ENCODE assay signal across 24 cellular contexts in the genomic region with DNA sequence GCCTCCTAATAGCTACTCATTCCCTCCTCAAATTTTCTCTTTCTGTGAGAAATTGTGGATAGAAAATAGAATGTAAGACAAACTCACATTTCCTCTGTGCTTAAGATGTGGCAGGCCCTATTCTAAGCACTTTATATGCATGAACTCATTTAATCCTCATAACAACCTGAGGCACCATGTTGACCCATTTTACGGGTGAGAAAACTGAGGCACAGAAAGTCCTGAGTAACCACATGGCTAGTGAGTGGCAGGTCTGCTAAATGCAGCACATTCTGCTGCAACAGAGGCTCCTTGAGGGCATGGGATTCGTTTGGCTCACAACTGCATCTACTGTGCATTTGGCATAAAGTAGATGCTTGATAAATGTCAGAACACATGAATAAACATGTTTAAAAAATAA. TPM values are rescaled to one million over a fixed set of nuclear protein-coding genes. Genes with fewer than 3 reads are reported as not detected.
DNase-seq lines count a peak whose midpoint lies in the region; ATAC-seq, FAIRE-seq and TF ChIP-seq lines count a peak whose summit lies in the region.
"Had no signal": no experiment of that assay in that cellular context is flagged by ENCODE, and none has a peak within 500 bp of the region (broad histone marks: within the 10 kb centered on the region; RNA-seq: fewer than 3 reads in every experiment).

No MANE protein-coding gene starts in this region.

- ATAC-seq in RWPE2 (ENCODE audit: low read depth) (no peak), GM19463 (IDR thresholded peaks at IDR 0.05; ENCODE audit: unreplicated experiment) (no peak), HG03521 (IDR thresholded peaks at IDR 0.05; ENCODE audit: unreplicated experiment) (no peak), SK-N-SH treated with all-trans-retinoic acid at 6 μM for 48 hours (no peak)
- ATAC-seq: activated CD8-positive, alpha-beta memory T cell treated with anti-CD3 and anti-CD28 coated beads, Interleukin-2, amount 10 ng/mL, durations not matched to agents 7 days and 5 days had no signal

- TF ChIP-seq POLR2A in endothelial cell of umbilical vein (IDR thresholded peaks at IDR 0.05; ENCODE audit: low read depth, low read length): no peak

- no peaks in the 10 kb centered on the region for H3K79me2 ChIP-seq in endothelial cell of umbilical vein (ENCODE audit: control insufficient read depth, insufficient read depth, low read length)

- dilution Hi-C loops in endothelial cell of umbilical vein (cut with MboI; ENCODE audit: extremely low pct_ligation_motif_present, low sequenced_read_pairs): no loop called here

- H3K36me3 ChIP-seq in RWPE2 (ENCODE audit: low read depth) (no peaks in the 10 kb centered on the region), endothelial cell of umbilical vein (ENCODE audit: control insufficient read depth in 2 of 2, extremely low read depth in 1 of 2, insufficient read depth in 2 of 2, low read length in 2 of 2) (no peaks in the 10 kb centered on the region)

- H3K9me3 ChIP-seq in RWPE2 (ENCODE audit: severe bottlenecking) (no peaks in the 10 kb centered on the region), endothelial cell of umbilical vein (replicated peaks; ENCODE audit: control insufficient read depth, insufficient read depth, low read length) (no peaks in the 10 kb centered on the region)

- H3K27ac Mint-ChIP-seq in T-helper 1 cell treated with Interleukin-12 subunit alpha and Interleukin-12 subunit beta and Interleukin-4 antibody, amounts not matched to agents 30 μg/mL and 1 μg/mL, for 36 hours: peak overlapping the region; percentile 87
- H3K27ac Mint-ChIP-seq: activated CD8-positive, alpha-beta memory T cell treated with anti-CD3 and anti-CD28 coated beads, Interleukin-2, amount 10 ng/mL, durations not matched to agents 7 days and 5 days; B cell had no signal

- no peak for TF ChIP-seq CTCF in RWPE2 (IDR thresholded peaks at IDR 0.05; ENCODE audit: poor library complexity, severe bottlenecking)
- no peak for TF ChIP-seq CTCF in endothelial cell of umbilical vein (IDR thresholded peaks at IDR 0.05; ENCODE audit: extremely low read depth in 1 of 2, insufficient read depth in 1 of 2, low read depth in 1 of 2, low read length in 2 of 2)

- no peak overlapping the region for H3K4me2 ChIP-seq in endothelial cell of umbilical vein (ENCODE audit: insufficient read depth, low read length)
- H3K4me2 ChIP-seq: KMS-11 had no signal

- H3K9me1 ChIP-seq in endothelial cell of umbilical vein (replicated peaks; ENCODE audit: control insufficient read depth, extremely low read depth, insufficient read depth, low read length): no peaks in the 10 kb centered on the region

- H3K4me3 ChIP-seq in RWPE2 (ENCODE audit: severe bottlenecking): no peak overlapping the region
- H3K4me3 ChIP-seq in endothelial cell of umbilical vein (replicated peaks in 1 of 3; ENCODE audit: insufficient read depth in 1 of 3, low read depth in 1 of 3, low read length in 3 of 3): no peak overlapping the region
- H3K4me3 ChIP-seq in skin epidermis: no peak overlapping the region

- no peaks in the 10 kb centered on the region for H3K36me3 Mint-ChIP-seq in T-helper 1 cell treated with Interleukin-12 subunit alpha and Interleukin-12 subunit beta and Interleukin-4 antibody, amounts not matched to agents 30 μg/mL and 1 μg/mL, for 36 hours (ENCODE audit: low read depth)
- H3K36me3 Mint-ChIP-seq: activated CD8-positive, alpha-beta memory T cell treated with anti-CD3 and anti-CD28 coated beads, Interleukin-2, amount 10 ng/mL, durations not matched to agents 7 days and 5 days had no signal

- H3K9me3 Mint-ChIP-seq in T-helper 1 cell treated with Interleukin-12 subunit alpha and Interleukin-12 subunit beta and Interleukin-4 antibody, amounts not matched to agents 30 μg/mL and 1 μg/mL, for 36 hours: no peaks in the 10 kb centered on the region

- H3K27me3 ChIP-seq in RWPE2 (ENCODE audit: insufficient read depth, poor library complexity, severe bottlenecking): no peaks in the 10 kb centered on the region
- H3K27me3 ChIP-seq in endothelial cell of umbilical vein (ENCODE audit: control insufficient read depth in 2 of 2, insufficient read depth in 2 of 2, low read length in 2 of 2): no peaks in the 10 kb centered on the region

- no peak for DNase-seq in T-helper 1 cell
- DNase-seq in RWPE2 (ENCODE audit: low spot score): no peak
- no peak for DNase-seq in endothelial cell of umbilical vein (ENCODE audit: low read depth, low spot score)
- DNase-seq: activated CD4-positive, CD25-positive, alpha-beta regulatory T cell treated with anti-CD3 and anti-CD28 coated beads, Interleukin-2, amount 50 U/mL, for 72 hours; activated CD8-positive, alpha-beta memory T cell treated with anti-CD3 and anti-CD28 coated beads, Interleukin-2, amount 10 ng/mL, durations not matched to agents 7 days and 5 days; activated gamma-delta T cell; NCI-H1092; NCI-H510A treated with DMSO at 0.1 percent for 48 hours; posterior cingulate gyrus; SIG-M5; stimulated activated CD4-positive, alpha-beta T cell treated with anti-CD3 and anti-CD28 coated beads, Interleukin-4, amount 100 ng/mL, for 1 hour; T-helper 9 cell had no signal

- no peaks in the 10 kb centered on the region for H3K27me3 Mint-ChIP-seq in T-helper 1 cell treated with Interleukin-12 subunit alpha and Interleukin-12 subunit beta and Interleukin-4 antibody, amounts not matched to agents 30 μg/mL and 1 μg/mL, for 36 hours (ENCODE audit: low read depth)
- H3K27me3 Mint-ChIP-seq: activated CD8-positive, alpha-beta memory T cell treated with anti-CD3 and anti-CD28 coated beads, Interleukin-2, amount 10 ng/mL, durations not matched to agents 7 days and 5 days; B cell had no signal

- H2AFZ ChIP-seq in endothelial cell of umbilical vein (ENCODE audit: low read depth, low read length): peak overlapping the region; percentile 68

- intact Hi-C loops in endothelial cell of umbilical vein (cut with micrococcal nuclease): no loop called here

- FAIRE-seq in endothelial cell of umbilical vein (lab: Jason Lieb, UNC): no peak
- FAIRE-seq: colon, G401.6 had no signal

- H3K4me1 ChIP-seq in RWPE2 (ENCODE audit: insufficient read depth, poor library complexity, severe bottlenecking) (peaks cover 35% of the 10 kb centered on the region), endothelial cell of umbilical vein (ENCODE audit: control insufficient read depth, extremely low read depth, insufficient read depth, low read length) (peaks cover 37% of the 10 kb centered on the region)

- BruUV-seq in endothelial cell of umbilical vein (replicated peaks; lab: Mats Ljungman, UMichigan): no TSS peak

- H4K20me1 ChIP-seq in endothelial cell of umbilical vein (replicated peaks; ENCODE audit: control insufficient read depth, extremely low read depth, insufficient read depth, low read length): no peaks in the 10 kb centered on the region

- H3K27ac ChIP-seq in RWPE2 (ENCODE audit: poor library complexity, severe bottlenecking) (peak overlapping the region; percentile 99), endothelial cell of umbilical vein (ENCODE audit: insufficient read depth, low read depth, low read length) (peak overlapping the region; percentile 95), skin epidermis (peak overlapping the region in 20 of 21 experiments; percentile 3 to 94 (median 83))
- H3K27ac ChIP-seq: 22Rv1, KMS-11 had no signal

- POLR2A ChIA-PET in endothelial cell of umbilical vein (lab: Charles Lee): no interaction called here

- H3K4me3 Mint-ChIP-seq in T-helper 1 cell treated with Interleukin-12 subunit alpha and Interleukin-12 subunit beta and Interleukin-4 antibody, amounts not matched to agents 30 μg/mL and 1 μg/mL, for 36 hours: peak overlapping the region; percentile 49
- H3K4me3 Mint-ChIP-seq: activated CD8-positive, alpha-beta memory T cell treated with anti-CD3 and anti-CD28 coated beads, Interleukin-2, amount 10 ng/mL, durations not matched to agents 7 days and 5 days; B cell had no signal

- CTCF ChIA-PET in endothelial cell of umbilical vein (lab: Charles Lee): interaction anchor here (0.8 to 3.8 kb wide), 3 partner anchors 10 to 501 kb away, joined by 3 to 51 read pairs (median 6); no protein-coding TSS in a partner anchor

- no peak overlapping the region for H3K9ac ChIP-seq in endothelial cell of umbilical vein (replicated peaks; ENCODE audit: extremely low read depth, insufficient read depth, low read length)
- H3K9ac ChIP-seq: KMS-11 had no signal

- H3K4me1 Mint-ChIP-seq in T-helper 1 cell treated with Interleukin-12 subunit alpha and Interleukin-12 subunit beta and Interleukin-4 antibody, amounts not matched to agents 30 μg/mL and 1 μg/mL, for 36 hours (ENCODE audit: low read depth): peaks cover 26% of the 10 kb centered on the region
- H3K4me1 Mint-ChIP-seq: B cell had no signal

TF ChIP-seq in endothelial cell of umbilical vein, 7 proteins besides CTCF, POLR2A, EP300 and RAD21 (continues in another document):
- TF ChIP-seq MYC (IDR thresholded peaks at IDR 0.05; ENCODE audit: low read depth, low read length): no peak

RNA-seq across cellular contexts. Expression of a gene that starts 22.7 kb away (rescaled TPM):
- 57.6 and 66.6 TPM in 2 replicates for total RNA-seq in endothelial cell of umbilical vein
- polyA plus RNA-seq in endothelial cell of umbilical vein: 28.1 and 31.3 TPM in 2 replicates
- polyA plus RNA-seq in endothelial cell of umbilical vein (2011; cell fraction: cytosol; rRNA removed): 21.3 and 21.8 TPM in 2 replicates
- polyA plus RNA-seq in endothelial cell of umbilical vein (2011; cell fraction: nucleus; rRNA removed): 60.8 and 88.5 TPM in 2 replicates
- polyA plus RNA-seq in endothelial cell of umbilical vein (2012): 54.0 and 89.3 TPM in 2 replicates
- polyA minus RNA-seq in endothelial cell of umbilical vein: 36.7 and 51.1 TPM in 2 replicates
- 26.3 TPM for polyA minus RNA-seq in endothelial cell of umbilical vein (2011; cell fraction: cytosol; rRNA and poly(A)+ RNA removed)
- 62.8 and 73.1 TPM in 2 replicates for polyA minus RNA-seq in endothelial cell of umbilical vein (2011; cell fraction: nucleus; rRNA and poly(A)+ RNA removed)

RNA-seq across cellular contexts. Expression of a gene that starts 56.1 kb away (rescaled TPM):
- 0.88 and 2.0 TPM in 2 replicates for total RNA-seq in endothelial cell of umbilical vein
- 0.48 and 0.67 TPM in 2 replicates for polyA plus RNA-seq in endothelial cell of umbilical vein
- polyA plus RNA-seq in endothelial cell of umbilical vein (2011; cell fraction: cytosol; rRNA removed): 0.44 and 0.61 TPM in 2 replicates
- polyA plus RNA-seq in endothelial cell of umbilical vein (2011; cell fraction: nucleus; rRNA removed): 0.18 and 0.21 TPM in 2 replicates
- polyA plus RNA-seq in endothelial cell of umbilical vein (2012): 0.27 and 1.4 TPM in 2 replicates
- polyA minus RNA-seq in endothelial cell of umbilical vein: 0.87 TPM in 1 of 2 replicates, not detected in the other
- 43.4 TPM for polyA minus RNA-seq in endothelial cell of umbilical vein (2011; cell fraction: cytosol; rRNA and poly(A)+ RNA removed)
- 0.38 TPM in 1 of 2 replicates, not detected in the other for polyA minus RNA-seq in endothelial cell of umbilical vein (2011; cell fraction: nucleus; rRNA and poly(A)+ RNA removed)
- total RNA-seq: activated CD8-positive, alpha-beta memory T cell treated with anti-CD3 and anti-CD28 coated beads, Interleukin-2, amount 10 ng/mL, durations not matched to agents 7 days and 5 days; B cell; epithelial cell of proximal tubule; left lobe of liver had no signal
